Comparison of ENCODE assay signal across 8 cellular contexts in genomic region chr19:2269244-2270156, GRCh38. TPM values are rescaled to one million over a fixed set of nuclear protein-coding genes. Genes with fewer than 3 reads are reported as not detected.
A peak's percentile ranks its signal among the peaks of the same experiment; 100 is the strongest.
DNase-seq lines count a peak whose midpoint lies in the region; ATAC-seq and TF ChIP-seq lines count a peak whose summit lies in the region.

No MANE protein-coding gene starts in this region.

- H3K27me3 Mint-ChIP-seq in HFFc6 (ENCODE audit: insufficient read depth), result peaks cover 24% of the 10 kb centered on the region
- no peaks in the 10 kb centered on the region for H3K27me3 Mint-ChIP-seq in activated naive CD8-positive, alpha-beta T cell treated with anti-CD3 and anti-CD28 coated beads for 36 hours

- DNase-seq in GM04504 (ENCODE audit: low read depth) (peak; percentile 92), HFFc6 (peak; percentile 97), NCI-H1092 treated with DMSO at 0.1 percent for 48 hours (lab: John Stamatoyannopoulos, UW) (peak; percentile 97), head of caudate nucleus (peak; percentile 94 to 99 (median 98)), ovary (peak; percentile 98 to 99 (median 99)), thyroid gland (peak; percentile 98)
- peak; percentile 99 for DNase-seq in activated naive CD8-positive, alpha-beta T cell treated with anti-CD3 and anti-CD28 coated beads for 36 hours

- H3K27ac ChIP-seq in ovary (peak overlapping the region; percentile 95 to 99), thyroid gland (peak overlapping the region; percentile 98 to 100 (median 99))

- H3K36me3 ChIP-seq in ovary (no peaks in the 10 kb centered on the region), thyroid gland (peaks cover 13 to 24% of the 10 kb centered on the region in 2 donors)

- H3K4me3 Mint-ChIP-seq in HFFc6, result peak overlapping the region; percentile 89
- peak overlapping the region; percentile 89 for H3K4me3 Mint-ChIP-seq in activated naive CD8-positive, alpha-beta T cell treated with anti-CD3 and anti-CD28 coated beads for 36 hours

- no peak for TF ChIP-seq EP300 in ovary (IDR thresholded peaks at IDR 0.05)

- WGBS in ovary, 3 donors, result 0 to 1% (median 1%) methylated on average over 83 to 103 of the region's 103 CpGs
- 1% methylated on average over 30 to 52 of the region's 103 CpGs for WGBS in thyroid gland, 2 donors

- H3K9me3 Mint-ChIP-seq in HFFc6, result no peaks in the 10 kb centered on the region
- no peaks in the 10 kb centered on the region for H3K9me3 Mint-ChIP-seq in activated naive CD8-positive, alpha-beta T cell treated with anti-CD3 and anti-CD28 coated beads for 36 hours

- H3K27ac Mint-ChIP-seq in HFFc6, result peak overlapping the region; percentile 88
- peak overlapping the region; percentile 92 for H3K27ac Mint-ChIP-seq in activated naive CD8-positive, alpha-beta T cell treated with anti-CD3 and anti-CD28 coated beads for 36 hours

- H3K27me3 ChIP-seq in ovary (no peaks in the 10 kb centered on the region), thyroid gland (no peaks in the 10 kb centered on the region)

- TF ChIP-seq CTCF in HFFc6 (IDR thresholded peaks at IDR 0.05), result no peak; the same call in 1 of the 2 replicates
- peak in 2 of 3 donors; percentile 63 to 77 for TF ChIP-seq CTCF in ovary (IDR thresholded peaks at IDR 0.05)
- peak in 2 of 6 experiments; percentile 38 to 44 for TF ChIP-seq CTCF in thyroid gland (IDR thresholded peaks at IDR 0.05)

- H3K4me1 Mint-ChIP-seq in HFFc6 (ENCODE audit: low read depth), result peaks cover 34% of the 10 kb centered on the region
- peaks cover 32% of the 10 kb centered on the region for H3K4me1 Mint-ChIP-seq in activated naive CD8-positive, alpha-beta T cell treated with anti-CD3 and anti-CD28 coated beads for 36 hours

- H3K36me3 Mint-ChIP-seq in HFFc6 (ENCODE audit: low read depth), result peaks cover 23% of the 10 kb centered on the region
- H3K36me3 Mint-ChIP-seq in activated naive CD8-positive, alpha-beta T cell treated with anti-CD3 and anti-CD28 coated beads for 36 hours, result peaks cover 40% of the 10 kb centered on the region

- intact Hi-C loops in head of caudate nucleus (cut with DNase I), result loop anchor here (5.0 kb wide), 1 partner anchor 48 kb away; no protein-coding TSS in a partner anchor
- intact Hi-C loops in ovary (cut with DNase I), result loop anchor here (2.0 to 10.0 kb wide), 8 partner anchors 32 to 345 kb away; partner anchors contain the start of genes PLEKHJ1 (in 3 of the 4), SF3A2 (in 3 of the 4), DOT1L (in 2 of the 4) and AP3D1 (in 1 of the 4)
- intact Hi-C loops in thyroid gland (cut with DNase I), result loop anchor here (2.0 to 5.0 kb wide), 2 partner anchors 33 to 107 kb away; partner anchors contain the start of genes DOT1L, PLEKHJ1 and SF3A2

- peak overlapping the region; percentile 98 for H3K4me3 ChIP-seq in ovary
- peak overlapping the region; percentile 99 to 100 (median 100) for H3K4me3 ChIP-seq in thyroid gland (replicated peaks in 1 of 3)

- H3K9me3 ChIP-seq in ovary, result no peaks in the 10 kb centered on the region
- no peaks in the 10 kb centered on the region for H3K9me3 ChIP-seq in thyroid gland

- TF ChIP-seq POLR2A in ovary (IDR thresholded peaks at IDR 0.05) (peak; percentile 100), thyroid gland (IDR thresholded peaks at IDR 0.05) (peak; percentile 99 to 100)

- peaks cover 15% of the 10 kb centered on the region for H3K4me1 ChIP-seq in ovary (ENCODE audit: insufficient read depth)
- H3K4me1 ChIP-seq in thyroid gland, result peaks cover 16 to 52% of the 10 kb centered on the region in 2 donors

- peak; percentile 83 for ATAC-seq in SK-N-SH treated with all-trans-retinoic acid at 6 μM for 48 hours

TF ChIP-seq in SK-N-SH treated with all-trans-retinoic acid at 6 μM for 48 hours, 23 proteins besides CTCF, POLR2A, EP300 and RAD21 (continues in another document):
- TF ChIP-seq PPARA (CRISPR knock-in tag; IDR thresholded peaks at IDR 0.05; ENCODE audit: borderline replicate concordance), result no peak
- no peak for TF ChIP-seq PATZ1 (CRISPR knock-in tag; IDR thresholded peaks at IDR 0.05; ENCODE audit: borderline replicate concordance)
- peak; percentile 89; the same call in 1 of the 2 replicates for TF ChIP-seq TSHZ2 (CRISPR knock-in tag; IDR thresholded peaks at IDR 0.05)
- TF ChIP-seq BACH2 (CRISPR knock-in tag; IDR thresholded peaks at IDR 0.05; ENCODE audit: borderline replicate concordance), result 0 out of 2 replicates have a peak, but pooled peaks have one; percentile 33
- peak; percentile 95; the same call in 1 of the 2 replicates for TF ChIP-seq SNAI2 (CRISPR knock-in tag; IDR thresholded peaks at IDR 0.05)
- peak; percentile 94; the same call in 1 of the 2 replicates for TF ChIP-seq CSDC2 (CRISPR knock-in tag; IDR thresholded peaks at IDR 0.05)
- peak; percentile 69; the same call in 1 of the 2 replicates for TF ChIP-seq ZFP3 (CRISPR knock-in tag; IDR thresholded peaks at IDR 0.05)
- no peak for TF ChIP-seq ISL1 (CRISPR knock-in tag; IDR thresholded peaks at IDR 0.05)

RNA-seq across cellular contexts. Expression of gene PEAK3, which starts 12.5 kb away (rescaled TPM):
- under 1 TPM; 0.07 to 0.53 (median 0.36) TPM for total RNA-seq in HFFc6 (2021; fragmentation: NEBNext Ultra II Directional; extraction: Animal tissue kit (Norgen Biotek cat#: 25700))
- total RNA-seq in activated naive CD8-positive, alpha-beta T cell treated with anti-CD3 and anti-CD28 coated beads for 36 hours, result not detected
- under 1 TPM in 5 of 7 donors, not detected in 2; 0.11 to 0.62 (median 0.35) TPM for total RNA-seq in ovary
- polyA plus RNA-seq in ovary, result under 1 TPM in 1 of 2 donors, not detected in 1; 0.10 TPM
- 1 to 10 TPM in 1 of 4 donors, under 1 TPM in 3; 0.27 to 1.6 (median 0.59) TPM for total RNA-seq in thyroid gland

RNA-seq across cellular contexts. Expression of gene JSRP1, which starts 13.3 kb away (rescaled TPM):
- under 1 TPM; 0.27 to 0.99 (median 0.72) TPM for total RNA-seq in HFFc6 (2021; fragmentation: NEBNext Ultra II Directional; extraction: Animal tissue kit (Norgen Biotek cat#: 25700))
- total RNA-seq in activated naive CD8-positive, alpha-beta T cell treated with anti-CD3 and anti-CD28 coated beads for 36 hours, result under 1 TPM; 0.45 to 0.50 TPM
- total RNA-seq in ovary (under 1 TPM in 4 of 7 donors, not detected in 3; 0.30 to 0.92 (median 0.41) TPM), thyroid gland (not detected)
- polyA plus RNA-seq in ovary, result under 1 TPM in 1 of 2 donors, not detected in 1; 0.31 TPM

RNA-seq across cellular contexts. Expression of gene AMH, which starts 20.4 kb away (rescaled TPM):
- total RNA-seq in HFFc6 (2021; fragmentation: NEBNext Ultra II Directional; extraction: Animal tissue kit (Norgen Biotek cat#: 25700)), result 1 to 10 TPM in 5 of 6 experiments, under 1 TPM in 1; 0.98 to 2.3 (median 1.4) TPM
- 1 to 10 TPM; 7.4 to 10.0 TPM for total RNA-seq in activated naive CD8-positive, alpha-beta T cell treated with anti-CD3 and anti-CD28 coated beads for 36 hours
- total RNA-seq in ovary (1 to 10 TPM in 6 of 7 donors, under 1 TPM in 1; 0.80 to 3.9 (median 1.3) TPM), thyroid gland (1 to 10 TPM in 1 of 4 donors, under 1 TPM in 1, not detected in 2; 0.33 to 4.2 TPM)
- 10 to 100 TPM in 1 of 2 donors, not detected in 1; 12.0 TPM for polyA plus RNA-seq in ovary

RNA-seq across cellular contexts. Expression of gene SF3A2, which starts 32.9 kb away (rescaled TPM):
- total RNA-seq in HFFc6 (2021; fragmentation: NEBNext Ultra II Directional; extraction: Animal tissue kit (Norgen Biotek cat#: 25700)), result 10 to 100 TPM; 48.7 to 60.6 (median 54.8) TPM
- total RNA-seq in activated naive CD8-positive, alpha-beta T cell treated with anti-CD3 and anti-CD28 coated beads for 36 hours, result 100 to 1,000 TPM; 160 to 162 TPM
- total RNA-seq in ovary (100 to 1,000 TPM in 3 of 7 donors, 10 to 100 TPM in 4; 33.0 to 137 (median 89.8) TPM), thyroid gland (10 to 100 TPM; 25.7 to 39.8 (median 30.3) TPM)
- polyA plus RNA-seq in ovary, result 10 to 100 TPM; 13.7 to 95.7 TPM

RNA-seq across cellular contexts. Expression of gene PLEKHJ1, which starts 33.4 kb away (rescaled TPM):
- 10 to 100 TPM; 45.9 to 57.3 (median 50.2) TPM for total RNA-seq in HFFc6 (2021; fragmentation: NEBNext Ultra II Directional; extraction: Animal tissue kit (Norgen Biotek cat#: 25700))
- total RNA-seq in activated naive CD8-positive, alpha-beta T cell treated with anti-CD3 and anti-CD28 coated beads for 36 hours, result 10 to 100 TPM; 82.7 to 84.6 TPM
- total RNA-seq in ovary, result 10 to 100 TPM; 39.0 to 55.2 (median 46.8) TPM
- polyA plus RNA-seq in ovary, result 10 to 100 TPM; 17.1 to 57.9 TPM
- total RNA-seq in thyroid gland, result 100 to 1,000 TPM in 3 of 4 donors, 10 to 100 TPM in 1; 86.7 to 179 (median 131) TPM

Comparison
In these comparisons a context has a peak if more than half of its experiments do, and no peak if none do; other contexts are left out.
1. Peak in every context shown above with its lines: DNase-seq, ATAC-seq, H3K4me3 ChIP-seq and H3K27ac ChIP-seq.